In genomic region chr10:108184129-108184528, GRCh38 we compare ENCODE assay signal across 15 cellular contexts.
DNase-seq lines count a peak whose midpoint lies in the region; ATAC-seq lines count a peak whose summit lies in the region.
"Had no signal": no experiment of that assay in that cellular context is flagged by ENCODE, and none has a peak within 500 bp of the region (broad histone marks: within the 10 kb centered on the region; RNA-seq: fewer than 3 reads in every experiment).

No MANE protein-coding gene starts in this region.

- DNase-seq in GM23248 (peak; percentile 20), fibroblast of peridontal ligament (ENCODE audit: extremely low read depth) (peak; percentile 40), medulla oblongata (ENCODE audit: extremely low spot score) (peak; percentile 2), T-helper 1 cell (no peak)
- DNase-seq: ACHN, DMS153, DMS79, GF-D8, HCEC 1CT, KBM-7 had no signal

- no peaks in the 10 kb centered on the region for H3K9me2 ChIP-seq in GM23248 (ENCODE audit: insufficient read depth)

- H3K4me2 ChIP-seq in GM23248 (ENCODE audit: unreplicated experiment), result no peak overlapping the region
- H3K4me2 ChIP-seq: BLaER1, GM23338 had no signal

- no peaks in the 10 kb centered on the region for H3K9me3 ChIP-seq in GM23248 (ENCODE audit: low read depth)
- H3K9me3 ChIP-seq: BLaER1 had no signal

- ATAC-seq in GM21786 (IDR thresholded peaks at IDR 0.05; ENCODE audit: unreplicated experiment), result no peak
- no peak for ATAC-seq in HG03108 (IDR thresholded peaks at IDR 0.05; ENCODE audit: unreplicated experiment)
- ATAC-seq: GM23338, HepG2 had no signal

- H3K27me3 ChIP-seq in GM23248 (replicated peaks; ENCODE audit: insufficient read depth), result no peaks in the 10 kb centered on the region
- H3K27me3 ChIP-seq: BLaER1 had no signal

- H3K79me2 ChIP-seq in GM23248 (ENCODE audit: insufficient read depth), result no peaks in the 10 kb centered on the region

- WGBS in GM23248 (ENCODE audit: low coverage in 1 of 2, low lambda C conversion rate in 2 of 2, missing lambda C conversion rate in 2 of 2), 2 experiments, result 20 to 21% methylated on average over 1 of the region's 1 CpG

- H2AFZ ChIP-seq in GM23248, result no peak overlapping the region
- H2AFZ ChIP-seq: GM23338 had no signal

- peaks cover 29% of the 10 kb centered on the region for H3K4me1 ChIP-seq in GM23248 (ENCODE audit: insufficient read depth)
- H3K4me1 ChIP-seq: BLaER1 had no signal

- H3K36me3 ChIP-seq in GM23248 (ENCODE audit: low read depth), result no peaks in the 10 kb centered on the region
- H3K36me3 ChIP-seq: BLaER1 had no signal

- in situ Hi-C loops in GM23248 (cut with MboI), result no loop called here

- H3K4me3 ChIP-seq in GM23248, result no peak overlapping the region
- H3K4me3 ChIP-seq: BLaER1, GM23338 had no signal

- no peaks in the 10 kb centered on the region for H3F3A ChIP-seq in GM23248 (ENCODE audit: insufficient read depth)

- H3K9ac ChIP-seq in GM23248, result no peak overlapping the region
- H3K9ac ChIP-seq: BLaER1 had no signal

- H4K20me1 ChIP-seq in GM23248 (ENCODE audit: insufficient read depth), result no peaks in the 10 kb centered on the region
- H4K20me1 ChIP-seq: BLaER1 had no signal

- H3K27ac ChIP-seq in GM23248, result no peak overlapping the region
- H3K27ac ChIP-seq: BLaER1 had no signal

Comparison
In these comparisons a context has a peak if more than half of its experiments do, and no peak if none do; other contexts are left out.
1. DNase-seq: peak in GM23248 (single experiment), fibroblast of peridontal ligament (single experiment) and medulla oblongata (single experiment); none in T-helper 1 cell (0 of 5).